33 cellular contexts compared by ENCODE assay signal in genomic region chr10:51993475-51993874, GRCh38.
"Had no signal": no experiment of that assay in that cellular context is flagged by ENCODE, and none has a peak within 500 bp of the region (broad histone marks: within the 10 kb centered on the region; RNA-seq: fewer than 3 reads in every experiment).

No MANE protein-coding gene starts in this region.

- DNase-seq: activated effector memory CD4-positive, alpha-beta T cell treated with anti-CD3 and anti-CD28 coated beads, Interleukin-2, amount 50 U/mL, for 16 hours; activated effector memory CD4-positive, alpha-beta T cell treated with Interleukin-2 at 50 U/mL for 16 hours; activated gamma-delta T cell; activated gamma-delta T cell treated with Interleukin-2 at 50 U/mL for 16 hours; activated naive CD4-positive, alpha-beta T cell; activated naive CD4-positive, alpha-beta T cell treated with anti-CD3 and anti-CD28 coated beads for 36 hours; activated naive CD4-positive, alpha-beta T cell treated with anti-CD3 and anti-CD28 coated beads, Interleukin-2, amount 10 ng/mL, durations not matched to agents 7 days and 5 days; activated naive CD4-positive, alpha-beta T cell treated with anti-CD3 and anti-CD28 coated beads, Interleukin-2, amount 50 U/mL, for 16 hours; activated naive CD4-positive, alpha-beta T cell treated with Interleukin-2 at 50 U/mL for 16 hours; activated naive CD8-positive, alpha-beta T cell treated with anti-CD3 and anti-CD28 coated beads for 36 hours; activated naive CD8-positive, alpha-beta T cell treated with anti-CD3 and anti-CD28 coated beads, Interleukin-2, amount 10 ng/mL, durations not matched to agents 7 days and 5 days; activated naive CD8-positive, alpha-beta T cell treated with anti-CD3 and anti-CD28 coated beads, Interleukin-2, amount 50 U/mL, for 24 hours; activated T-cell treated with anti-CD3 and anti-CD28 coated beads for 4 hours; activated T-cell treated with anti-CD3 and anti-CD28 coated beads, Interleukin-2, amount 50 U/mL, for 1 hour; activated T-cell treated with anti-CD3 and anti-CD28 coated beads, Interleukin-2, amount 50 U/mL, for 24 hours; activated T-cell treated with anti-CD3 and anti-CD28 coated beads, Interleukin-2, amount 50 U/mL, for 4 hours; activated T-cell treated with anti-CD3 and anti-CD28 coated beads, Interleukin-2, amount 50 U/mL, for 48 hours; activated T-cell treated with anti-CD3 and anti-CD28 coated beads, Interleukin-2, amount 50 U/mL, for 72 hours; adrenal gland; amniotic stem cell; amygdala; anterior cingulate cortex; aorta; body of pancreas; brain microvascular endothelial cell; caudate nucleus; central memory CD4-positive, alpha-beta T cell; cerebellar nuclear complex had no signal

- H3K27me3 ChIP-seq: adrenal gland, ascending aorta, body of pancreas, brain microvascular endothelial cell, breast epithelium, cardiac muscle cell had no signal

- H3K27ac ChIP-seq: adrenal gland, ascending aorta, body of pancreas, brain microvascular endothelial cell, breast epithelium, cardiac muscle cell had no signal

- H3K4me1 ChIP-seq: adrenal gland, body of pancreas, breast epithelium had no signal

- ATAC-seq: activated naive CD4-positive, alpha-beta T cell treated with anti-CD3 and anti-CD28 coated beads, Interleukin-2, amount 50 U/mL, for 72 hours; activated naive CD8-positive, alpha-beta T cell treated with anti-CD3 and anti-CD28 coated beads, Interleukin-2, amount 50 U/mL, for 24 hours; activated T-cell treated with anti-CD3 and anti-CD28 coated beads, Interleukin-2, amount 50 U/mL, for 4 hours; activated T-cell treated with anti-CD3 and anti-CD28 coated beads, Interleukin-2, amount 50 U/mL, for 72 hours; activated T-helper 17 cell treated with anti-CD3 and anti-CD28 coated beads, Interleukin-2, amount 50 U/mL, for 72 hours; body of pancreas had no signal

- H3K4me3 ChIP-seq: adrenal gland, ascending aorta, body of pancreas, breast epithelium, cardiac muscle cell had no signal

- H3K9me3 ChIP-seq: adrenal gland, body of pancreas had no signal

- H3K36me3 ChIP-seq: adrenal gland, ascending aorta, brain microvascular endothelial cell, breast epithelium, cardiac muscle cell had no signal
